ENCODE assay signal across 2 cellular contexts in genomic region chr6:30891816-30892553, GRCh38.
TF ChIP-seq lines count a peak whose summit lies in the region.

No MANE protein-coding gene starts in this region.

TF ChIP-seq in HCT116, 20 proteins besides CTCF, POLR2A, EP300 and RAD21:
- TF ChIP-seq ZNF274 (IDR thresholded peaks at IDR 0.05; ENCODE audit: low read depth, low read length) (no peak), EZH2phosphoT487 (IDR thresholded peaks at IDR 0.05; ENCODE audit: borderline replicate concordance) (no peak), FOSL1 (IDR thresholded peaks at IDR 0.05; ENCODE audit: low read depth) (no peak), TCF7L2 (IDR thresholded peaks at IDR 0.05; ENCODE audit: borderline replicate concordance, extremely low read depth, insufficient read depth, insufficient read length) (no peak), ZFX (IDR thresholded peaks at IDR 0.05) (no peak), ELF1 (IDR thresholded peaks at IDR 0.05; ENCODE audit: borderline replicate concordance, low read depth) (no peak), CBX3 (IDR thresholded peaks at IDR 0.05; ENCODE audit: low read depth) (no peak), EGR1 (IDR thresholded peaks at IDR 0.05; ENCODE audit: low read depth) (no peak), YY1 (IDR thresholded peaks at IDR 0.05; ENCODE audit: extremely low read depth, insufficient replicate concordance, low read depth, low read length) (no peak), SP1 (IDR thresholded peaks at IDR 0.05; ENCODE audit: low read depth) (no peak), SIN3A (IDR thresholded peaks at IDR 0.05; ENCODE audit: low read depth) (no peak), REST (IDR thresholded peaks at IDR 0.05; ENCODE audit: low read depth) (no peak), CEBPB (IDR thresholded peaks at IDR 0.05; ENCODE audit: low read depth) (no peak), JUND (IDR thresholded peaks at IDR 0.05) (no peak)
- TF ChIP-seq, protein P1, sequence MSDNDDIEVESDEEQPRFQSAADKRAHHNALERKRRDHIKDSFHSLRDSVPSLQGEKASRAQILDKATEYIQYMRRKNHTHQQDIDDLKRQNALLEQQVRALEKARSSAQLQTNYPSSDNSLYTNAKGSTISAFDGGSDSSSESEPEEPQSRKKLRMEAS (IDR thresholded peaks at IDR 0.05), result no peak

TF ChIP-seq in WTC11, 78 proteins besides CTCF, POLR2A, EP300 and RAD21:
- TF ChIP-seq NFATC4 (CRISPR knock-in tag; IDR thresholded peaks at IDR 0.05) (no peak), MLX (CRISPR knock-in tag; IDR thresholded peaks at IDR 0.05) (no peak), PREB (CRISPR knock-in tag; IDR thresholded peaks at IDR 0.05; ENCODE audit: borderline replicate concordance) (no peak), SMAD4 (CRISPR knock-in tag; IDR thresholded peaks at IDR 0.05) (no peak), MYBL2 (CRISPR knock-in tag; IDR thresholded peaks at IDR 0.05) (no peak), GABPB1 (CRISPR knock-in tag; IDR thresholded peaks at IDR 0.05) (no peak), ZSCAN18 (CRISPR knock-in tag; IDR thresholded peaks at IDR 0.05) (no peak), ETV6 (CRISPR knock-in tag; IDR thresholded peaks at IDR 0.05) (no peak)
- TF ChIP-seq, protein P2, sequence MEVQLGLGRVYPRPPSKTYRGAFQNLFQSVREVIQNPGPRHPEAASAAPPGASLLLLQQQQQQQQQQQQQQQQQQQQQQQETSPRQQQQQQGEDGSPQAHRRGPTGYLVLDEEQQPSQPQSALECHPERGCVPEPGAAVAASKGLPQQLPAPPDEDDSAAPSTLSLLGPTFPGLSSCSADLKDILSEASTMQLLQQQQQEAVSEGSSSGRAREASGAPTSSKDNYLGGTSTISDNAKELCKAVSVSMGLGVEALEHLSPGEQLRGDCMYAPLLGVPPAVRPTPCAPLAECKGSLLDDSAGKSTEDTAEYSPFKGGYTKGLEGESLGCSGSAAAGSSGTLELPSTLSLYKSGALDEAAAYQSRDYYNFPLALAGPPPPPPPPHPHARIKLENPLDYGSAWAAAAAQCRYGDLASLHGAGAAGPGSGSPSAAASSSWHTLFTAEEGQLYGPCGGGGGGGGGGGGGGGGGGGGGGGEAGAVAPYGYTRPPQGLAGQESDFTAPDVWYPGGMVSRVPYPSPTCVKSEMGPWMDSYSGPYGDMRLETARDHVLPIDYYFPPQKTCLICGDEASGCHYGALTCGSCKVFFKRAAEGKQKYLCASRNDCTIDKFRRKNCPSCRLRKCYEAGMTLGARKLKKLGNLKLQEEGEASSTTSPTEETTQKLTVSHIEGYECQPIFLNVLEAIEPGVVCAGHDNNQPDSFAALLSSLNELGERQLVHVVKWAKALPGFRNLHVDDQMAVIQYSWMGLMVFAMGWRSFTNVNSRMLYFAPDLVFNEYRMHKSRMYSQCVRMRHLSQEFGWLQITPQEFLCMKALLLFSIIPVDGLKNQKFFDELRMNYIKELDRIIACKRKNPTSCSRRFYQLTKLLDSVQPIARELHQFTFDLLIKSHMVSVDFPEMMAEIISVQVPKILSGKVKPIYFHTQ (CRISPR knock-in tag; IDR thresholded peaks at IDR 0.05), result no peak
- TF ChIP-seq, protein P3, sequence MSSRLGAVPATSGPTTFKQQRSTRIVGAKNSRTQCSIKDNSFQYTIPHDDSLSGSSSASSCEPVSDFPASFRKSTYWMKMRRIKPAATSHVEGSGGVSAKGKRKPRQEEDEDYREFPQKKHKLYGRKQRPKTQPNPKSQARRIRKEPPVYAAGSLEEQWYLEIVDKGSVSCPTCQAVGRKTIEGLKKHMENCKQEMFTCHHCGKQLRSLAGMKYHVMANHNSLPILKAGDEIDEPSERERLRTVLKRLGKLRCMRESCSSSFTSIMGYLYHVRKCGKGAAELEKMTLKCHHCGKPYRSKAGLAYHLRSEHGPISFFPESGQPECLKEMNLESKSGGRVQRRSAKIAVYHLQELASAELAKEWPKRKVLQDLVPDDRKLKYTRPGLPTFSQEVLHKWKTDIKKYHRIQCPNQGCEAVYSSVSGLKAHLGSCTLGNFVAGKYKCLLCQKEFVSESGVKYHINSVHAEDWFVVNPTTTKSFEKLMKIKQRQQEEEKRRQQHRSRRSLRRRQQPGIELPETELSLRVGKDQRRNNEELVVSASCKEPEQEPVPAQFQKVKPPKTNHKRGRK (CRISPR knock-in tag; IDR thresholded peaks at IDR 0.05; ENCODE audit: borderline replicate concordance), result no peak
TF ChIP-seq in WTC11: peak in this region for 0.
